18 cellular contexts compared by ENCODE assay signal in genomic region chr11:15764329-15764728, GRCh38.
"Had no signal": no experiment of that assay in that cellular context is flagged by ENCODE, and none has a peak within 500 bp of the region (broad histone marks: within the 10 kb centered on the region; RNA-seq: fewer than 3 reads in every experiment).

No MANE protein-coding gene starts in this region.

- H3K27me3 ChIP-seq: gastrocnemius medialis, spleen, testis, upper lobe of right lung had no signal

- ATAC-seq: activated CD8-positive, alpha-beta T cell treated with anti-CD3 and anti-CD28 coated beads for 36 hours; gastrocnemius medialis; naive thymus-derived CD4-positive, alpha-beta T cell; stimulated activated memory B cell treated with anti-CD40 and anti-IgM and Interleukin-4, amounts not matched to agents 10 μg/mL and 1 μg/mL and 100 μg/mL, for 72 hours had no signal

- H3K9me3 ChIP-seq: gastrocnemius medialis, mucosa of descending colon, spleen, testis, upper lobe of right lung had no signal

- H3K4me3 ChIP-seq: gastrocnemius medialis, mucosa of descending colon, sigmoid colon, spleen, testis, upper lobe of right lung had no signal

- H3K36me3 ChIP-seq: gastrocnemius medialis, sigmoid colon, spleen, upper lobe of right lung had no signal

- H3K9ac ChIP-seq: parathyroid adenoma had no signal

- H3K4me1 ChIP-seq: sigmoid colon, spleen, testis had no signal

- DNase-seq: activated CD4-positive, alpha-beta T cell treated with anti-CD3 and anti-CD28 coated beads, Interleukin-2, amount 10 ng/mL, durations not matched to agents 24 days and 14 days; activated CD8-positive, alpha-beta T cell treated with anti-CD3 and anti-CD28 coated beads for 36 hours; activated naive CD4-positive, alpha-beta T cell treated with Interleukin-2 at 50 U/mL for 16 hours; activated naive CD8-positive, alpha-beta T cell treated with anti-CD3 and anti-CD28 coated beads, Interleukin-2, amount 10 ng/mL, durations not matched to agents 7 days and 5 days; activated T-cell treated with anti-CD3 and anti-CD28 coated beads, Interleukin-2, amount 50 U/mL, for 1 hour; amygdala; erythroblast; gastrocnemius medialis; mesenchymal stem cell; naive thymus-derived CD4-positive, alpha-beta T cell; sigmoid colon; spleen; stimulated activated CD4-positive, alpha-beta T cell treated with anti-CD3 and anti-CD28 coated beads, Interleukin-4, amount 100 ng/mL, for 4 hours; testis; upper lobe of right lung had no signal

- H3K27ac ChIP-seq: gastrocnemius medialis, parathyroid adenoma, sigmoid colon, spleen, testis had no signal
